Comparison of ENCODE assay signal across 6 cellular contexts in the genomic region with DNA sequence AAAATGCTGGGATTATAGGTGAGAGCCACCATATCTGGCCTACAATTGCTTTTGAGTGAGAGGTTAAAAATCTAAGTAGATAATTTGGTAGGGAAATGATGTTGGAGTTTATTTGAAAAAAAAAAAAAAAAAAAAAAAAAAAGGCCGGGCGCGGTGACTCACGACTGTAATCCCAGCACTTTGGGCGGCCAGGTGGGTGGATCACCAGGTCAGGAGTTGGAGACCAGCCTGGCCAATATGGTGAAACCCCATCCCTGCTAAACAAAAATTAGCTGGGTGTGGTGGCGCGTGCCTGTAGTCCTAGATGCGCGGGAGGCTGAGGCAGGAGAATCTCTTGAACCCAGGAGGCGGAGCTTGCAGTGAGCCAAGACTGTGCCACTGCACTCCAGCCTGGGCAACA. TPM values are rescaled to one million over a fixed set of nuclear protein-coding genes. Genes with fewer than 3 reads are reported as not detected.
DNase-seq lines count a peak whose midpoint lies in the region; ATAC-seq, FAIRE-seq and TF ChIP-seq lines count a peak whose summit lies in the region.
"Not testable (repeated sequence)": the region's sequence is repeated elsewhere in the genome, so short reads cannot be mapped to it uniquely, and the experiment has no call there.
"Had no signal": no experiment of that assay in that cellular context is flagged by ENCODE, and none has a peak within 500 bp of the region (broad histone marks: within the 10 kb centered on the region; RNA-seq: fewer than 3 reads in every experiment).

No MANE protein-coding gene starts in this region.

- not testable (repeated sequence) for H3K9me3 ChIP-seq in HCT116 (ENCODE audit: control insufficient read depth in 1 of 2, insufficient read depth in 1 of 2, low read depth in 1 of 2, low read length in 2 of 2); K562 (replicated peaks; ENCODE audit: control insufficient read depth, insufficient read depth, low read depth, low read length); gastrocnemius medialis

- H3K36me3 ChIP-seq in HCT116 (ENCODE audit: control insufficient read depth in 1 of 2, insufficient read depth in 2 of 2, low read length in 2 of 2); K562 (ENCODE audit: control insufficient read depth, insufficient read depth, low read length); gastrocnemius medialis: not testable (repeated sequence)

- TF ChIP-seq EP300 in K562 (IDR thresholded peaks at IDR 0.05; ENCODE audit: low read length), result not testable (repeated sequence)

- not testable (repeated sequence) for H3K9me2 ChIP-seq in HCT116 (ENCODE audit: insufficient read depth)

- POLR2A ChIA-PET in HCT116 (lab: Charles Lee); K562 (lab: Yijun Ruan, JAX): not testable (repeated sequence)

- TF ChIP-seq RAD21 in HCT116 (IDR thresholded peaks at IDR 0.05; ENCODE audit: low read depth); K562 (CRISPR knock-in tag; conservative IDR thresholded peaks at IDR 0.05 in 1 of 2, IDR thresholded peaks at IDR 0.05 in 1 of 2): not testable (repeated sequence)

- not testable (repeated sequence) for FAIRE-seq in K562 (lab: Jason Lieb, UNC)

- TF ChIP-seq CTCF in HCT116 (IDR thresholded peaks at IDR 0.05 in 2 of 3, conservative IDR thresholded peaks at IDR 0.05 in 1 of 3; ENCODE audit: borderline replicate concordance in 1 of 3, insufficient read depth in 1 of 3, low read depth in 2 of 3, low read length in 2 of 3); K562 (IDR thresholded peaks at IDR 0.05 in 2 of 3, conservative IDR thresholded peaks at IDR 0.05 in 1 of 3; ENCODE audit: insufficient read depth in 2 of 3, low read depth in 1 of 3, low read length in 3 of 3); neural crest cell (conservative IDR thresholded peaks at IDR 0.05); gastrocnemius medialis (IDR thresholded peaks at IDR 0.05 in 4 of 5, conservative IDR thresholded peaks at IDR 0.05 in 1 of 5): not testable (repeated sequence)

- H3K4me3 Mint-ChIP-seq in T-helper 2 cell treated with Interferon-gamma antibody and Interleukin-4, amounts not matched to agents 5 μg/mL and 100 μg/mL, for 36 hours, result not testable (repeated sequence)
- H3K4me3 Mint-ChIP-seq in neural crest cell, result peak overlapping the region; percentile 52

- H3K36me3 Mint-ChIP-seq in T-helper 2 cell treated with Interferon-gamma antibody and Interleukin-4, amounts not matched to agents 5 μg/mL and 100 μg/mL, for 36 hours (ENCODE audit: low read depth); neural crest cell (ENCODE audit: low read depth): not testable (repeated sequence)

- H3K9me1 ChIP-seq in K562 (ENCODE audit: control insufficient read depth, insufficient read depth, low read length), result not testable (repeated sequence)

- WGBS in K562 (ENCODE audit: insufficient coverage, low coverage, missing lambda C conversion rate), result 85% methylated on average over 5 of the region's 10 CpGs

- BruUV-seq in HCT116 (replicated peaks; lab: Mats Ljungman, UMichigan); K562 (replicated peaks; lab: Mats Ljungman, UMichigan): not testable (repeated sequence)

- H3K4me1 ChIP-seq in HCT116 (ENCODE audit: control insufficient read depth in 1 of 2, insufficient read depth in 2 of 2, low read length in 2 of 2), result peaks cover 18 to 48% of the 10 kb centered on the region in 2 experiments
- H3K4me1 ChIP-seq in K562 (replicated peaks in 1 of 2; ENCODE audit: control insufficient read depth in 2 of 2, insufficient read depth in 2 of 2, low read length in 2 of 2), result peaks cover 13 to 14% of the 10 kb centered on the region in 2 experiments; a peak in 4 of 5 replicates
- peaks cover 33 to 34% of the 10 kb centered on the region in 2 donors for H3K4me1 ChIP-seq in gastrocnemius medialis

- not testable (repeated sequence) for TF ChIP-seq POLR2A in HCT116 (IDR thresholded peaks at IDR 0.05; ENCODE audit: borderline replicate concordance, extremely low read depth, insufficient read depth, insufficient read length); K562 (conservative IDR thresholded peaks at IDR 0.05); gastrocnemius medialis (IDR thresholded peaks at IDR 0.05)

- not testable (repeated sequence) for H3K27me3 Mint-ChIP-seq in T-helper 2 cell treated with Interferon-gamma antibody and Interleukin-4, amounts not matched to agents 5 μg/mL and 100 μg/mL, for 36 hours (ENCODE audit: low read depth)
- peaks cover 72% of the 10 kb centered on the region for H3K27me3 Mint-ChIP-seq in neural crest cell (ENCODE audit: low read depth)

- peaks cover 22% of the 10 kb centered on the region for H3K4me1 Mint-ChIP-seq in T-helper 2 cell treated with Interferon-gamma antibody and Interleukin-4, amounts not matched to agents 5 μg/mL and 100 μg/mL, for 36 hours (ENCODE audit: low read depth)
- H3K4me1 Mint-ChIP-seq in neural crest cell, result peaks cover 18% of the 10 kb centered on the region

- CTCF ChIA-PET in HCT116 (lab: Charles Lee); K562 (lab: Yijun Ruan, JAX; ENCODE audit: low intra/inter-chr PET ratio): not testable (repeated sequence)

- ATAC-seq in HCT116, K562, gastrocnemius medialis: not testable (repeated sequence)

- intact Hi-C loops in HCT116 (cut with micrococcal nuclease); K562 (cut with micrococcal nuclease); gastrocnemius medialis (cut with DNase I; ENCODE audit: low total_unique reads): not testable (repeated sequence)

- not testable (repeated sequence) for H3K9ac ChIP-seq in HCT116 (ENCODE audit: low read length); K562 (ENCODE audit: insufficient read depth in 1 of 2, low read depth in 2 of 2, low read length in 2 of 2)

- H3K4me3 ChIP-seq in HCT116 (replicated peaks in 1 of 2; ENCODE audit: low read depth in 1 of 2, low read length in 2 of 2); K562; gastrocnemius medialis: not testable (repeated sequence)

- H3K9me3 Mint-ChIP-seq in T-helper 2 cell treated with Interferon-gamma antibody and Interleukin-4, amounts not matched to agents 5 μg/mL and 100 μg/mL, for 36 hours; neural crest cell: not testable (repeated sequence)

- H3K4me2 ChIP-seq in HCT116 (ENCODE audit: low read length); K562 (ENCODE audit: insufficient read depth, low read length): not testable (repeated sequence)

- peak overlapping the region; percentile 86 for H2AFZ ChIP-seq in HCT116 (ENCODE audit: low read depth, low read length, poor library complexity, severe bottlenecking)
- not testable (repeated sequence) for H2AFZ ChIP-seq in K562 (ENCODE audit: low read depth, low read length)

- not testable (repeated sequence) for DNase-seq in HCT116 (ENCODE audit: low read depth, low spot score); T-helper 2 cell treated with Interferon-gamma antibody and Interleukin-4, amounts not matched to agents 5 μg/mL and 100 μg/mL, for 36 hours (ENCODE audit: low spot score); K562 (ENCODE audit: extremely low read depth in 1 of 4, low spot score in 3 of 4); neural crest cell (ENCODE audit: low read depth, low spot score); gastrocnemius medialis

- not testable (repeated sequence) for H3K79me2 ChIP-seq in HCT116 (ENCODE audit: insufficient read depth, low read length); K562 (ENCODE audit: control insufficient read depth, insufficient read depth, low read length)

- H3K27ac Mint-ChIP-seq in T-helper 2 cell treated with Interferon-gamma antibody and Interleukin-4, amounts not matched to agents 5 μg/mL and 100 μg/mL, for 36 hours, result peak overlapping the region; percentile 18
- not testable (repeated sequence) for H3K27ac Mint-ChIP-seq in neural crest cell (ENCODE audit: unreplicated experiment)

- H3K27ac ChIP-seq in HCT116 (ENCODE audit: low read depth, low read length); K562 (ENCODE audit: extremely low read depth, low read depth, low read length): not testable (repeated sequence)
- H3K27ac ChIP-seq in gastrocnemius medialis, result peak overlapping the region; percentile 78 to 89 (median 82)

- H4K20me1 ChIP-seq in HCT116 (ENCODE audit: insufficient read depth); K562 (replicated peaks; ENCODE audit: control insufficient read depth, insufficient read depth, low read length): not testable (repeated sequence)

- RAD21 ChIA-PET in HCT116 (lab: Charles Lee; ENCODE audit: low non-redundant PET in 1 of 2, low total read pairs in 2 of 2, uncharacterized antibody in 2 of 2, unreplicated experiment in 2 of 2), result not testable (repeated sequence)

- in situ Hi-C loops in K562 (cut with MboI); gastrocnemius medialis (cut with MboI; ENCODE audit: low sequenced_read_pairs in 4 of 4): not testable (repeated sequence)

- H3K27me3 ChIP-seq in HCT116 (ENCODE audit: insufficient read depth, low read length); K562 (ENCODE audit: control insufficient read depth in 2 of 2, insufficient read depth in 2 of 2, low read length in 2 of 2); gastrocnemius medialis: not testable (repeated sequence)

RNA-seq across cellular contexts. Expression of gene TRIM41, which starts 8.8 kb away (rescaled TPM):
- total RNA-seq in HCT116 (2021; ENCODE audit: unreplicated experiment), result 51.8 TPM
- 34.1 and 37.8 TPM in 2 replicates for polyA plus RNA-seq in HCT116 (2012)
- total RNA-seq in K562 (2011; cell fraction: chromatin; rRNA removed; ENCODE audit: low replicate concordance), result 93.5 and 120 TPM in 2 replicates
- 59.6 and 64.0 TPM in 2 replicates for total RNA-seq in K562 (2011; cell fraction: nucleolus; rRNA removed)
- total RNA-seq in K562 (2011; cell fraction: nucleoplasm; rRNA removed), result 84.3 and 102 TPM in 2 replicates
- 29.5 and 31.6 TPM in 2 replicates for total RNA-seq in K562 (2014; rRNA removed)
- total RNA-seq in K562 (2014; rRNA removed; fragmentation: Illumina TruSeq; extraction: Trizol), result 11.4 and 14.2 TPM in 2 replicates
- 21.7 and 25.6 TPM in 2 replicates for total RNA-seq in K562 (2015; rRNA removed; fragmentation: Illumina TruSeq; extraction: Trizol)
- total RNA-seq in K562 (2021), result 37.7 and 47.6 TPM in 2 replicates
- 15.6 and 19.3 TPM in 2 replicates for polyA plus RNA-seq in K562 (2011; rRNA removed)
- polyA plus RNA-seq in K562 (2011; cell fraction: cytosol; rRNA removed), result 15.7 and 25.0 TPM in 2 replicates
- polyA plus RNA-seq in K562 (2011; cell fraction: nucleus; rRNA removed), result 121 and 125 TPM in 2 replicates
- polyA plus RNA-seq in K562 (2012), result 32.5 and 45.1 TPM in 2 replicates
- 20.9 and 29.8 TPM in 2 replicates for polyA plus RNA-seq in K562 (2014; fragmentation: Illumina TruSeq; extraction: Trizol)
- polyA plus RNA-seq in K562 (2014; fragmentation: Nextera tagmentation; extraction: Ambion mirVana), result 1 to 10 TPM; 1.8 to 2.1 TPM
- 34.8 and 39.3 TPM in 2 replicates for polyA plus RNA-seq in K562 (2014; rRNA removed)
- 14.0 and 16.6 TPM in 2 replicates for polyA minus RNA-seq in K562 (2011; rRNA and poly(A)+ RNA removed)
- polyA minus RNA-seq in K562 (2011; cell fraction: cytosol; rRNA and poly(A)+ RNA removed), result 7.3 and 9.5 TPM in 2 replicates
- 19.9 and 22.7 TPM in 2 replicates for polyA minus RNA-seq in K562 (2011; cell fraction: nucleus; rRNA and poly(A)+ RNA removed)
- total RNA-seq in neural crest cell, result 34.5 and 39.1 TPM in 2 replicates
- total RNA-seq in gastrocnemius medialis, result 10 to 100 TPM; 15.6 to 23.5 (median 21.6) TPM

RNA-seq across cellular contexts. Expression of gene TRIM7, which starts 9.2 kb away (rescaled TPM):
- total RNA-seq in HCT116 (2021; ENCODE audit: unreplicated experiment), result 30.2 TPM
- polyA plus RNA-seq in HCT116 (2012), result 21.9 and 25.3 TPM in 2 replicates
- 5.4 and 8.3 TPM in 2 replicates for total RNA-seq in K562 (2011; cell fraction: chromatin; rRNA removed; ENCODE audit: low replicate concordance)
- total RNA-seq in K562 (2011; cell fraction: nucleolus; rRNA removed), result 6.2 and 7.5 TPM in 2 replicates
- total RNA-seq in K562 (2011; cell fraction: nucleoplasm; rRNA removed), result 7.2 and 7.9 TPM in 2 replicates
- 12.9 and 13.8 TPM in 2 replicates for total RNA-seq in K562 (2014; rRNA removed)
- 8.4 and 11.7 TPM in 2 replicates for total RNA-seq in K562 (2014; rRNA removed; fragmentation: Illumina TruSeq; extraction: Trizol)
- 8.9 and 9.0 TPM in 2 replicates for total RNA-seq in K562 (2015; rRNA removed; fragmentation: Illumina TruSeq; extraction: Trizol)
- 10.3 and 12.4 TPM in 2 replicates for total RNA-seq in K562 (2021)
- 7.1 and 12.6 TPM in 2 replicates for polyA plus RNA-seq in K562 (2011; rRNA removed)
- 4.5 and 12.8 TPM in 2 replicates for polyA plus RNA-seq in K562 (2011; cell fraction: cytosol; rRNA removed)
- polyA plus RNA-seq in K562 (2011; cell fraction: nucleus; rRNA removed), result 8.4 and 8.9 TPM in 2 replicates
- 6.9 and 17.6 TPM in 2 replicates for polyA plus RNA-seq in K562 (2012)
- polyA plus RNA-seq in K562 (2014; fragmentation: Illumina TruSeq; extraction: Trizol), result 5.4 and 7.7 TPM in 2 replicates
- 1 to 10 TPM; 2.6 to 3.2 TPM for polyA plus RNA-seq in K562 (2014; fragmentation: Nextera tagmentation; extraction: Ambion mirVana)
- polyA plus RNA-seq in K562 (2014; rRNA removed), result 12.4 and 14.9 TPM in 2 replicates
- polyA minus RNA-seq in K562 (2011; rRNA and poly(A)+ RNA removed), result 3.3 and 4.2 TPM in 2 replicates
- 3.4 and 4.1 TPM in 2 replicates for polyA minus RNA-seq in K562 (2011; cell fraction: cytosol; rRNA and poly(A)+ RNA removed)
- 2.6 and 3.3 TPM in 2 replicates for polyA minus RNA-seq in K562 (2011; cell fraction: nucleus; rRNA and poly(A)+ RNA removed)
- total RNA-seq in neural crest cell, result not detected in 2 replicates
- total RNA-seq in gastrocnemius medialis, result 10 to 100 TPM; 27.9 to 58.4 (median 47.1) TPM
- total RNA-seq: A673 had no signal

RNA-seq across cellular contexts. Expression of gene RACK1, which starts 29.5 kb away (rescaled TPM):
- 2,432 TPM for total RNA-seq in HCT116 (2021; ENCODE audit: unreplicated experiment)
- 5,228 and 5,585 TPM in 2 replicates for polyA plus RNA-seq in HCT116 (2012)
- total RNA-seq in K562 (2011; cell fraction: chromatin; rRNA removed; ENCODE audit: low replicate concordance), result 854 and 1,455 TPM in 2 replicates
- total RNA-seq in K562 (2011; cell fraction: nucleolus; rRNA removed), result 1,835 and 1,893 TPM in 2 replicates
- total RNA-seq in K562 (2011; cell fraction: nucleoplasm; rRNA removed), result 1,718 and 2,743 TPM in 2 replicates
- 4,051 and 4,420 TPM in 2 replicates for total RNA-seq in K562 (2014; rRNA removed)
- total RNA-seq in K562 (2014; rRNA removed; fragmentation: Illumina TruSeq; extraction: Trizol), result 2,268 and 2,618 TPM in 2 replicates
- 3,776 and 3,843 TPM in 2 replicates for total RNA-seq in K562 (2015; rRNA removed; fragmentation: Illumina TruSeq; extraction: Trizol)
- 2,303 and 2,318 TPM in 2 replicates for total RNA-seq in K562 (2021)
- polyA plus RNA-seq in K562 (2011; rRNA removed), result 3,764 and 5,908 TPM in 2 replicates
- polyA plus RNA-seq in K562 (2011; cell fraction: cytosol; rRNA removed), result 7,594 and 7,810 TPM in 2 replicates
- 2,830 and 3,465 TPM in 2 replicates for polyA plus RNA-seq in K562 (2011; cell fraction: nucleus; rRNA removed)
- 3,329 and 5,405 TPM in 2 replicates for polyA plus RNA-seq in K562 (2012)
- polyA plus RNA-seq in K562 (2014; fragmentation: Illumina TruSeq; extraction: Trizol), result 3,833 and 4,270 TPM in 2 replicates
- polyA plus RNA-seq in K562 (2014; fragmentation: Nextera tagmentation; extraction: Ambion mirVana), result 1,000 to 10,000 TPM; 3,894 to 5,311 TPM
- 3,427 and 3,846 TPM in 2 replicates for polyA plus RNA-seq in K562 (2014; rRNA removed)
- polyA minus RNA-seq in K562 (2011; rRNA and poly(A)+ RNA removed), result 4,917 and 6,085 TPM in 2 replicates
- 3,397 and 3,535 TPM in 2 replicates for polyA minus RNA-seq in K562 (2011; cell fraction: cytosol; rRNA and poly(A)+ RNA removed)
- polyA minus RNA-seq in K562 (2011; cell fraction: nucleus; rRNA and poly(A)+ RNA removed), result 973 and 1,854 TPM in 2 replicates
- total RNA-seq in neural crest cell, result 2,359 and 2,449 TPM in 2 replicates
- total RNA-seq in gastrocnemius medialis, result 1,000 to 10,000 TPM; 1,697 to 2,187 (median 1,957) TPM

RNA-seq across cellular contexts. Expression of gene TRIM52, which starts 46.7 kb away (rescaled TPM):
- total RNA-seq in HCT116 (2021; ENCODE audit: unreplicated experiment), result 7.6 TPM
- 5.7 and 6.3 TPM in 2 replicates for polyA plus RNA-seq in HCT116 (2012)
- total RNA-seq in K562 (2011; cell fraction: chromatin; rRNA removed; ENCODE audit: low replicate concordance), result 34.8 and 81.1 TPM in 2 replicates
- total RNA-seq in K562 (2011; cell fraction: nucleolus; rRNA removed), result 29.7 and 40.4 TPM in 2 replicates
- total RNA-seq in K562 (2011; cell fraction: nucleoplasm; rRNA removed), result 48.1 and 60.9 TPM in 2 replicates
- total RNA-seq in K562 (2014; rRNA removed), result 6.1 and 6.5 TPM in 2 replicates
- total RNA-seq in K562 (2014; rRNA removed; fragmentation: Illumina TruSeq; extraction: Trizol), result 13.5 and 13.9 TPM in 2 replicates
- 10.5 and 12.8 TPM in 2 replicates for total RNA-seq in K562 (2015; rRNA removed; fragmentation: Illumina TruSeq; extraction: Trizol)
- total RNA-seq in K562 (2021), result 13.5 and 14.2 TPM in 2 replicates
- polyA plus RNA-seq in K562 (2011; rRNA removed), result 21.9 and 24.1 TPM in 2 replicates
- 5.6 and 11.8 TPM in 2 replicates for polyA plus RNA-seq in K562 (2011; cell fraction: cytosol; rRNA removed)
- polyA plus RNA-seq in K562 (2011; cell fraction: nucleus; rRNA removed), result 30.2 and 31.5 TPM in 2 replicates
- 12.9 and 20.0 TPM in 2 replicates for polyA plus RNA-seq in K562 (2012)
- polyA plus RNA-seq in K562 (2014; fragmentation: Illumina TruSeq; extraction: Trizol), result 15.8 and 17.2 TPM in 2 replicates
- polyA plus RNA-seq in K562 (2014; fragmentation: Nextera tagmentation; extraction: Ambion mirVana), result 1 to 10 TPM; 3.3 to 3.7 TPM
- polyA plus RNA-seq in K562 (2014; rRNA removed), result 18.0 and 20.0 TPM in 2 replicates
- 17.6 and 20.0 TPM in 2 replicates for polyA minus RNA-seq in K562 (2011; rRNA and poly(A)+ RNA removed)
- 6.1 and 6.8 TPM in 2 replicates for polyA minus RNA-seq in K562 (2011; cell fraction: cytosol; rRNA and poly(A)+ RNA removed)
- 11.4 and 21.9 TPM in 2 replicates for polyA minus RNA-seq in K562 (2011; cell fraction: nucleus; rRNA and poly(A)+ RNA removed)
- total RNA-seq in neural crest cell, result 9.0 TPM in 2 replicates
- 1 to 10 TPM; 1.3 to 4.9 (median 3.4) TPM for total RNA-seq in gastrocnemius medialis
